In the genomic region with DNA sequence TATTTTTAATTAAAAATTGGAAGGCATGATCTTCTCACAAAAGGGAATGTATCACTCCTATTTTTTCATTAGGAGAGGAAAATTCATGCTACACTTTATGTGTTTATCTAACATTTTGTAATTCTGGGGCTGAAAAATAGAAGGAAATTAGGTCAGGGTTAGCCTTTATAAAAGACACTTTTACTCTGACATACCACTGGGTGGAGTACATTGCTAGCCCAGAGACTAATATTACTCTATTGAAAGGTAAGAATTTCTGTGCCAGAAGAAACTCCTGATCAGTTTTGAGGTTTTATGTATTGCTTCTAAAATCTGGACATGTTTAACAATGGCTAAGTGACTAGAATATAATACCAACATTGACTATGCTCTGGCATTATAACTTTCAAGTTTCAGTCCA, we compare ENCODE assay signal across 11 cellular contexts.
DNase-seq lines count a peak whose midpoint lies in the region; ATAC-seq, FAIRE-seq and TF ChIP-seq lines count a peak whose summit lies in the region.
"Had no signal": no experiment of that assay in that cellular context is flagged by ENCODE, and none has a peak within 500 bp of the region (broad histone marks: within the 10 kb centered on the region; RNA-seq: fewer than 3 reads in every experiment).

No MANE protein-coding gene starts in this region.

- no peak overlapping the region for H3K14ac ChIP-seq in H1 (ENCODE audit: insufficient read length)

- H3K4ac ChIP-seq in H1 (replicated peaks; ENCODE audit: insufficient read length, low read depth, low read length): no peak overlapping the region

- H4K8ac ChIP-seq in H1 (ENCODE audit: extremely low read depth, insufficient read depth, low read length): no peak overlapping the region

- H4K91ac ChIP-seq in H1 (replicated peaks; ENCODE audit: insufficient read length, low read length): no peak overlapping the region

- no peak overlapping the region for H2AK5ac ChIP-seq in H1 (ENCODE audit: low read depth, low read length)

- H3K4me3 ChIP-seq in H1 (ENCODE audit: extremely low read depth in 1 of 4, insufficient read depth in 2 of 4, low read depth in 3 of 4, low read length in 4 of 4): no peak overlapping the region

- H3K23ac ChIP-seq in H1 (ENCODE audit: insufficient read length): no peak overlapping the region

- H3K4me1 ChIP-seq in H1 (replicated peaks in 1 of 4; ENCODE audit: control insufficient read depth in 3 of 4, insufficient read depth in 4 of 4, low read length in 3 of 4): no peaks in the 10 kb centered on the region

- H3K23me2 ChIP-seq in H1 (ENCODE audit: low read depth, low read length): no peaks in the 10 kb centered on the region

- H3K9me3 ChIP-seq in H1 (ENCODE audit: insufficient read depth in 2 of 2, low read depth in 1 of 2, low read length in 1 of 2): no peaks in the 10 kb centered on the region

- no peak overlapping the region for H3K9ac ChIP-seq in H1 (replicated peaks in 1 of 4; ENCODE audit: extremely low read depth in 1 of 4, low read depth in 3 of 4, low read length in 3 of 4)

- no peaks in the 10 kb centered on the region for H3K79me1 ChIP-seq in H1 (ENCODE audit: low read depth, low read length)

- DNase-seq in NCI-H526 treated with DMSO at 0.1 percent for 48 hours (lab: John Stamatoyannopoulos, UW): peak; percentile 81
- DNase-seq in H1 (ENCODE audit: low read depth in 1 of 2, low spot score in 2 of 2): no peak
- peak; percentile 18 for DNase-seq in midbrain (lab: John Stamatoyannopoulos, UW)
- no peak for DNase-seq in NCI-H2081 (lab: John Stamatoyannopoulos, UW)
- DNase-seq in activated CD8-positive, alpha-beta memory T cell treated with anti-CD3 and anti-CD28 coated beads for 24 hours: no peak
- no peak for DNase-seq in GM13976 (ENCODE audit: low spot score)
- DNase-seq: foreskin melanocyte; naive thymus-derived CD8-positive, alpha-beta T cell; NCI-H187 had no signal

- no peak for TF ChIP-seq POLR2A in H1 (IDR thresholded peaks at IDR 0.05; ENCODE audit: control extremely low read depth in 1 of 2, low read depth in 2 of 2, low read length in 2 of 2)

- ATAC-seq in HG03378 (IDR thresholded peaks at IDR 0.05; ENCODE audit: unreplicated experiment): no peak
- ATAC-seq: naive thymus-derived CD8-positive, alpha-beta T cell had no signal

- H2BK12ac ChIP-seq in H1 (ENCODE audit: low read depth, low read length): no peak overlapping the region

- TF ChIP-seq CTCF in H1 (IDR thresholded peaks at IDR 0.05; ENCODE audit: control extremely low read depth in 1 of 3, insufficient read depth in 1 of 3, low read depth in 1 of 3, low read length in 3 of 3) (peak in 1 of 3 experiments; percentile 6; a peak in 2 of 4 replicates), GM13976 (IDR thresholded peaks at IDR 0.05; ENCODE audit: borderline replicate concordance, control extremely low read depth, extremely low read depth, insufficient read depth, missing control alignments) (no peak)

- H2BK120ac ChIP-seq in H1 (replicated peaks; ENCODE audit: low read depth, low read length): no peak overlapping the region

- no peaks in the 10 kb centered on the region for H3K36me3 ChIP-seq in H1 (ENCODE audit: control insufficient read depth in 2 of 4, insufficient read depth in 4 of 4, low read length in 3 of 4)

- no peaks in the 10 kb centered on the region for H3K27me3 ChIP-seq in H1 (replicated peaks in 1 of 4; ENCODE audit: control insufficient read depth in 3 of 4, extremely low read depth in 1 of 4, insufficient read depth in 3 of 4, low read length in 3 of 4)

- no peak overlapping the region for H2BK15ac ChIP-seq in H1 (ENCODE audit: low read length)

- H4K5ac ChIP-seq in H1 (ENCODE audit: insufficient read length, low read depth, low read length): no peak overlapping the region

- POLR2A ChIA-PET in H1 (lab: Charles Lee; ENCODE audit: partially characterized antibody): no interaction called here

- H3K79me2 ChIP-seq in H1 (ENCODE audit: control insufficient read depth in 1 of 2, insufficient read depth in 2 of 2, low read length in 2 of 2): no peaks in the 10 kb centered on the region

- H3K4me2 ChIP-seq in H1 (ENCODE audit: insufficient read depth in 1 of 2, low read depth in 2 of 2, low read length in 2 of 2): no peak overlapping the region

- peak; percentile 40 to 50 for TF ChIP-seq RAD21 in H1 (IDR thresholded peaks at IDR 0.05 in 1 of 2, conservative IDR thresholded peaks at IDR 0.05 in 1 of 2; ENCODE audit: low read depth in 2 of 2, low read length in 2 of 2)

- H3K56ac ChIP-seq in H1 (replicated peaks; ENCODE audit: insufficient read length, low read depth, low read length): no peak overlapping the region

- no peak overlapping the region for H3K18ac ChIP-seq in H1 (ENCODE audit: extremely low read depth, low read length)

- H2BK20ac ChIP-seq in H1 (ENCODE audit: low read length): no peak overlapping the region

- CTCF ChIA-PET in H1 (lab: Charles Lee; ENCODE audit: partially characterized antibody): interaction anchor here (0.7 to 1.9 kb wide), 5 partner anchors 10 to 154 kb away, joined by 3 to 6 read pairs (median 3); no protein-coding TSS in a partner anchor

- in situ Hi-C loops in GM13976 (cut with MboI; ENCODE audit: low sequenced_read_pairs, unreplicated experiment): no loop called here

- H3K27ac ChIP-seq in H1 (ENCODE audit: low read depth, low read length): no peak overlapping the region

- no peaks in the 10 kb centered on the region for H4K20me1 ChIP-seq in H1 (replicated peaks in 1 of 2; ENCODE audit: control insufficient read depth in 1 of 2, insufficient read depth in 2 of 2, low read length in 2 of 2)

- no peak overlapping the region for H2BK5ac ChIP-seq in H1 (ENCODE audit: low read depth, low read length)

- TF ChIP-seq EP300 in H1 (IDR thresholded peaks at IDR 0.05; ENCODE audit: borderline replicate concordance in 1 of 2, low read depth in 2 of 2, low read length in 2 of 2): no peak

- peak; percentile 94 for FAIRE-seq in G401.6 (lab: Jason Lieb, UNC)
- no peak for FAIRE-seq in H1 (lab: Jason Lieb, UNC)

- H2AFZ ChIP-seq in H1 (ENCODE audit: low read length): no peak overlapping the region

TF ChIP-seq in H1, 55 proteins besides CTCF, POLR2A, EP300 and RAD21:
- TF ChIP-seq YY1 (IDR thresholded peaks at IDR 0.05; ENCODE audit: low read depth, low read length): no peak
- no peak for TF ChIP-seq HDAC2 (IDR thresholded peaks at IDR 0.05; ENCODE audit: borderline replicate concordance in 1 of 2, low read depth in 2 of 2, low read length in 2 of 2)
- no peak for TF ChIP-seq BCL11A (IDR thresholded peaks at IDR 0.05; ENCODE audit: low read depth in 2 of 2, low read length in 2 of 2)
- TF ChIP-seq RBBP5 (IDR thresholded peaks at IDR 0.05; ENCODE audit: borderline replicate concordance, low read depth, low read length): no peak
- TF ChIP-seq MAFK (IDR thresholded peaks at IDR 0.05; ENCODE audit: low read depth, low read length): no peak
- TF ChIP-seq SIX5 (IDR thresholded peaks at IDR 0.05; ENCODE audit: low read depth, low read length): no peak
- no peak for TF ChIP-seq KDM4A (IDR thresholded peaks at IDR 0.05; ENCODE audit: low read depth, low read length, severe bottlenecking)
TF ChIP-seq in H1: peak in this region for 0.

Comparison
In these comparisons a context has a peak if more than half of its experiments do, and no peak if none do; other contexts are left out.
1. DNase-seq: peak in NCI-H526 treated with DMSO at 0.1 percent for 48 hours (single experiment) and midbrain (single experiment); none in H1 (0 of 2), NCI-H2081 (0 of 2), activated CD8-positive, alpha-beta memory T cell treated with anti-CD3 and anti-CD28 coated beads for 24 hours (single experiment) and GM13976 (single experiment).